1 cellular context compared by ENCODE assay signal in the genomic region with DNA sequence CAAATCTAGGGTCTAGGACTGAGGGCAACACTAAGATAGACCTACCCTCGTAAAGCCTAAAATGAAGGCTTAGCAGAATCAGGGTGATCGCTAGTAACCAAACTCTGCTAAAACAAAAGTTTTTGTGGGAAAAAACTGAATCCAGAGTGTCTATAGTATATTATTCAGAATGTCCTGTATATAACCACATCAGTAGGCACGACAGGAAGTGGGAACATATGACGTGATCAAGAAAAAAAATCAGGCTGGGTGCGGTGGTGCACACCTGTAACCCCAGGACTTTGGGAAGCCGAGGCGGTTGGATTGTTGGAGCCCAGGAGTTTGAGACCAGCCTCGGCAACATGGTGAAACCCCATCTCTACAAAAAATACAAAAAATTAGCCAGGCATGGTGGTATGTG.
TF ChIP-seq lines count a peak whose summit lies in the region.

No MANE protein-coding gene starts in this region.

TF ChIP-seq in HepG2, 621 proteins besides CTCF, POLR2A, EP300 and RAD21:
- TF ChIP-seq MBNL3 (CRISPR knock-in tag; conservative IDR thresholded peaks at IDR 0.05) (no peak), ATF1 (CRISPR knock-in tag; IDR thresholded peaks at IDR 0.05) (no peak), ZNF10 (CRISPR knock-in tag; IDR thresholded peaks at IDR 0.05; ENCODE audit: borderline replicate concordance, low read depth) (no peak), PHF5A (CRISPR knock-in tag; IDR thresholded peaks at IDR 0.05; ENCODE audit: low read depth, unreplicated experiment) (no peak)
